ENCODE assay signal across 12 cellular contexts in genomic region chr12:109467978-109468676, GRCh38. TPM values are rescaled to one million over a fixed set of nuclear protein-coding genes. Genes with fewer than 3 reads are reported as not detected.
DNase-seq lines count a peak whose midpoint lies in the region; ATAC-seq and TF ChIP-seq lines count a peak whose summit lies in the region.
"Had no signal": no experiment of that assay in that cellular context is flagged by ENCODE, and none has a peak within 500 bp of the region (broad histone marks: within the 10 kb centered on the region; RNA-seq: fewer than 3 reads in every experiment).

No MANE protein-coding gene starts in this region.

- H3K4me1 ChIP-seq in psoas muscle (peaks cover 48% of the 10 kb centered on the region), SJCRH30 (peaks cover 16% of the 10 kb centered on the region; the same call in 1 of the 2 replicates)

- H3K9me3 ChIP-seq in psoas muscle: no peaks in the 10 kb centered on the region
- no peaks in the 10 kb centered on the region for H3K9me3 ChIP-seq in SJCRH30 (replicated peaks)
- H3K9me3 ChIP-seq: BLaER1 had no signal

- no peak overlapping the region for H3K27ac ChIP-seq in psoas muscle
- H3K27ac ChIP-seq in SJCRH30: no peak overlapping the region
- H3K27ac ChIP-seq: BLaER1 had no signal

- ATAC-seq in psoas muscle (peak in 3 of 4 donors; percentile 26 to 50 (median 42)), HG03442 (IDR thresholded peaks at IDR 0.05; ENCODE audit: unreplicated experiment) (no peak)
- ATAC-seq: T-cell had no signal

- TF ChIP-seq CTCF in fibroblast of villous mesenchyme (IDR thresholded peaks at IDR 0.05; ENCODE audit: insufficient read depth, low read depth, low read length) (no peak), psoas muscle (IDR thresholded peaks at IDR 0.05) (no peak)

- H3K4me3 ChIP-seq in fibroblast of villous mesenchyme (ENCODE audit: low read depth, low read length) (no peak overlapping the region), psoas muscle (no peak overlapping the region), SJCRH30 (no peak overlapping the region), H7 (ENCODE audit: insufficient read depth, low read depth, low read length) (no peak overlapping the region)
- H3K4me3 ChIP-seq: BLaER1 had no signal

- peaks cover 0 to 40% of the 10 kb centered on the region in 2 donors for H3K36me3 ChIP-seq in psoas muscle (ENCODE audit: insufficient read depth in 1 of 2, low read depth in 1 of 2)
- peaks cover 13% of the 10 kb centered on the region for H3K36me3 ChIP-seq in SJCRH30
- peaks cover 9% of the 10 kb centered on the region for H3K36me3 ChIP-seq in H7 (replicated peaks; ENCODE audit: control insufficient read depth, insufficient read depth, low read length)

- WGBS in psoas muscle, 3 donors: 61 to 68% (median 66%) methylated on average over 7 of the region's 8 CpGs

- no peaks in the 10 kb centered on the region for H3K27me3 ChIP-seq in psoas muscle (ENCODE audit: insufficient read depth in 3 of 3, low read length in 2 of 3)
- no peaks in the 10 kb centered on the region for H3K27me3 ChIP-seq in SJCRH30
- H3K27me3 ChIP-seq in H7 (ENCODE audit: control insufficient read depth, insufficient read depth, low read length): no peaks in the 10 kb centered on the region
- H3K27me3 ChIP-seq: BLaER1 had no signal

- intact Hi-C loops in psoas muscle (cut with DNase I): no loop called here

- DNase-seq in AG20443 (ENCODE audit: low spot score) (peak; percentile 56), OCI-M2 (lab: John Stamatoyannopoulos, UW; ENCODE audit: unreplicated experiment) (peak; percentile 24), fibroblast of villous mesenchyme (ENCODE audit: low read depth) (peak; percentile 50), psoas muscle (no peak), SJCRH30 (no peak), H7 (no peak), NCI-H82 treated with DMSO at 0.1 percent for 48 hours (lab: John Stamatoyannopoulos, UW; ENCODE audit: unreplicated experiment) (no peak)
- DNase-seq: activated CD4-positive, alpha-beta T cell treated with anti-CD3 and anti-CD28 coated beads, Interleukin-2, amount 10 ng/mL, durations not matched to agents 24 days and 14 days; activated effector memory CD4-positive, alpha-beta T cell treated with Interleukin-2 at 50 U/mL for 16 hours; T-cell had no signal

RNA-seq across cellular contexts. Expression of gene KCTD10, which starts 9.0 kb away (rescaled TPM):
- total RNA-seq in fibroblast of villous mesenchyme: 105 and 129 TPM in 2 replicates
- 10 to 100 TPM; 13.0 to 21.8 (median 17.9) TPM for total RNA-seq in psoas muscle
- polyA plus RNA-seq in psoas muscle: 10 to 100 TPM in 2 of 3 donors, 1 to 10 TPM in 1; 7.4 to 16.0 (median 11.6) TPM
- total RNA-seq in SJCRH30 (2014; rRNA removed; shearing (Covaris generic)): 36.1 and 37.7 TPM in 2 replicates
- total RNA-seq in H7 (2014; rRNA removed; shearing (Covaris generic)): 25.8 and 28.9 TPM in 2 replicates

RNA-seq across cellular contexts. Expression of gene UBE3B, which starts 9.3 kb away (rescaled TPM):
- total RNA-seq in fibroblast of villous mesenchyme (34.1 and 51.4 TPM in 2 replicates), psoas muscle (10 to 100 TPM; 41.7 to 50.8 (median 46.3) TPM)
- 10 to 100 TPM; 13.5 to 45.0 (median 14.4) TPM for polyA plus RNA-seq in psoas muscle
- 17.6 and 19.0 TPM in 2 replicates for total RNA-seq in SJCRH30 (2014; rRNA removed; shearing (Covaris generic))
- total RNA-seq in H7 (2014; rRNA removed; shearing (Covaris generic)): 17.0 and 30.8 TPM in 2 replicates

Comparison
In these comparisons a context has a peak if more than half of its experiments do, and no peak if none do; other contexts are left out.
1. DNase-seq: peak in AG20443 (single experiment), OCI-M2 (single experiment) and fibroblast of villous mesenchyme (single experiment); none in psoas muscle (0 of 2), SJCRH30 (0 of 2), H7 (single experiment) and NCI-H82 treated with DMSO at 0.1 percent for 48 hours (single experiment).